Comparison of ENCODE assay signal across 8 cellular contexts in genomic region chr2:28390241-28390856, GRCh38. TPM values are rescaled to one million over a fixed set of nuclear protein-coding genes. Genes with fewer than 3 reads are reported as not detected.
DNase-seq lines count a peak whose midpoint lies in the region; ATAC-seq and TF ChIP-seq lines count a peak whose summit lies in the region.

No MANE protein-coding gene starts in this region.

- H3K4me2 ChIP-seq in SK-N-SH, result peak overlapping the region; percentile 89

- no peaks in the 10 kb centered on the region for H3K27me3 ChIP-seq in SK-N-SH (ENCODE audit: insufficient read depth)
- no peaks in the 10 kb centered on the region for H3K27me3 ChIP-seq in ovary
- H3K27me3 ChIP-seq in thymus (ENCODE audit: control insufficient read depth, insufficient read depth), result peaks cover 39% of the 10 kb centered on the region

- H3K36me3 Mint-ChIP-seq in IgD-negative memory B cell, result peaks cover 1% of the 10 kb centered on the region
- H3K36me3 Mint-ChIP-seq in activated naive CD8-positive, alpha-beta T cell treated with anti-CD3 and anti-CD28 coated beads for 36 hours, result peaks cover 2% of the 10 kb centered on the region

- TF ChIP-seq RAD21 in SK-N-SH (IDR thresholded peaks at IDR 0.05; ENCODE audit: low read length), result peak; percentile 2

- peak overlapping the region in 2 of 3 donors; percentile 73 to 98 for H3K27ac Mint-ChIP-seq in IgD-negative memory B cell
- H3K27ac Mint-ChIP-seq in activated naive CD8-positive, alpha-beta T cell treated with anti-CD3 and anti-CD28 coated beads for 36 hours, result peak overlapping the region; percentile 93

- TF ChIP-seq CTCF in GM10266 (IDR thresholded peaks at IDR 0.05; ENCODE audit: control insufficient read depth, insufficient read depth, low read depth, missing control alignments), result no peak
- no peak for TF ChIP-seq CTCF in SK-N-SH (IDR thresholded peaks at IDR 0.05)
- peak in 2 of 3 donors; percentile 50 to 56 for TF ChIP-seq CTCF in ovary (IDR thresholded peaks at IDR 0.05)

- intact Hi-C loops in Right ventricle myocardium inferior (cut with DNase I) (loop anchor here (2.0 to 10.0 kb wide), 5 partner anchors 118 to 673 kb away; no protein-coding TSS in a partner anchor), ovary (cut with DNase I) (loop anchor here (2.0 to 10.0 kb wide), 9 partner anchors 48 to 683 kb away; partner anchors contain the start of genes MRPL33 (in 2 of the 4), BABAM2 (in 1 of the 4) and RBKS (in 1 of the 4))

- H3K79me2 ChIP-seq in SK-N-SH (ENCODE audit: insufficient read depth), result peaks cover 25% of the 10 kb centered on the region

- H3K9me3 Mint-ChIP-seq in IgD-negative memory B cell, result peaks cover 0 to 2% (median 0%) of the 10 kb centered on the region in 3 donors
- H3K9me3 Mint-ChIP-seq in activated naive CD8-positive, alpha-beta T cell treated with anti-CD3 and anti-CD28 coated beads for 36 hours, result no peaks in the 10 kb centered on the region

- H3K27me3 Mint-ChIP-seq in IgD-negative memory B cell, result peaks cover 7% of the 10 kb centered on the region
- H3K27me3 Mint-ChIP-seq in activated naive CD8-positive, alpha-beta T cell treated with anti-CD3 and anti-CD28 coated beads for 36 hours, result peaks cover 4% of the 10 kb centered on the region

- peak; percentile 84 for DNase-seq in GM10266 (ENCODE audit: extremely low spot score)
- DNase-seq in SK-N-SH, result peak; percentile 91
- peak; percentile 94 for DNase-seq in activated naive CD8-positive, alpha-beta T cell treated with anti-CD3 and anti-CD28 coated beads for 36 hours
- DNase-seq in Right ventricle myocardium inferior (ENCODE audit: missing footprints), result peak; percentile 95
- peak; percentile 95 to 97 (median 95) for DNase-seq in ovary

- no peaks in the 10 kb centered on the region for H3K9me3 ChIP-seq in SK-N-SH
- no peaks in the 10 kb centered on the region for H3K9me3 ChIP-seq in ovary
- H3K9me3 ChIP-seq in thymus (ENCODE audit: control insufficient read depth), result no peaks in the 10 kb centered on the region

- TF ChIP-seq EP300 in SK-N-SH (IDR thresholded peaks at IDR 0.05; ENCODE audit: borderline replicate concordance in 1 of 2, low read depth in 1 of 2, low read length in 1 of 2) (peak in 1 of 2 experiments; percentile 3; a peak in 1 of 4 replicates), ovary (IDR thresholded peaks at IDR 0.05) (no peak)

- peaks cover 21 to 22% of the 10 kb centered on the region in 2 experiments; a peak in 3 of 4 replicates for H3K4me1 ChIP-seq in SK-N-SH (ENCODE audit: control insufficient read depth in 1 of 2, insufficient read depth in 2 of 2, low read depth in 1 of 2, low read length in 1 of 2)
- no peaks in the 10 kb centered on the region for H3K4me1 ChIP-seq in ovary (ENCODE audit: insufficient read depth)
- H3K4me1 ChIP-seq in thymus (ENCODE audit: control insufficient read depth, insufficient read depth, low read length), result peaks cover 19% of the 10 kb centered on the region

- peak overlapping the region; percentile 98 for H3K9ac ChIP-seq in SK-N-SH

- H3K4me3 ChIP-seq in SK-N-SH (ENCODE audit: low read depth in 2 of 2, low read length in 1 of 2) (peak overlapping the region; percentile 83 to 84), ovary (peak overlapping the region; percentile 85), thymus (ENCODE audit: low read length) (peak overlapping the region; percentile 67)

- peak overlapping the region; percentile 86 for H2AFZ ChIP-seq in SK-N-SH (ENCODE audit: low read depth)

- no peaks in the 10 kb centered on the region for H3K9me2 ChIP-seq in SK-N-SH

- H3K27ac ChIP-seq in SK-N-SH (ENCODE audit: low read depth in 2 of 2, low read length in 1 of 2) (peak overlapping the region; percentile 92 to 97), ovary (peak overlapping the region; percentile 98 to 99), thymus (ENCODE audit: low read depth) (peak overlapping the region; percentile 89)

- CTCF ChIA-PET in SK-N-SH (lab: Yijun Ruan, JAX), result interaction anchor here (0.6 to 5.5 kb wide), 14 partner anchors 11 to 686 kb away, joined by 3 to 33 read pairs (median 3); partner anchors contain the start of genes BABAM2 and RBKS

- H3K4me3 Mint-ChIP-seq in IgD-negative memory B cell, result peak overlapping the region; percentile 84 to 96 (median 95)
- H3K4me3 Mint-ChIP-seq in activated naive CD8-positive, alpha-beta T cell treated with anti-CD3 and anti-CD28 coated beads for 36 hours, result peak overlapping the region; percentile 82

- peaks cover 26% of the 10 kb centered on the region for H3F3A ChIP-seq in SK-N-SH (replicated peaks; ENCODE audit: insufficient read depth)

- H3K36me3 ChIP-seq in SK-N-SH (replicated peaks in 1 of 2; ENCODE audit: control insufficient read depth in 1 of 2, insufficient read depth in 2 of 2, low read length in 1 of 2) (no peaks in the 10 kb centered on the region), ovary (no peaks in the 10 kb centered on the region), thymus (ENCODE audit: control insufficient read depth, insufficient read depth) (no peaks in the 10 kb centered on the region)

- H3K4me1 Mint-ChIP-seq in IgD-negative memory B cell, result peaks cover 8 to 10% (median 9%) of the 10 kb centered on the region in 3 donors
- peaks cover 30% of the 10 kb centered on the region for H3K4me1 Mint-ChIP-seq in activated naive CD8-positive, alpha-beta T cell treated with anti-CD3 and anti-CD28 coated beads for 36 hours

- peak; percentile 20 for ATAC-seq in Right ventricle myocardium inferior
- no peak for ATAC-seq in GM19467 (IDR thresholded peaks at IDR 0.05; ENCODE audit: unreplicated experiment)

- 0% methylated on average over 31 of the region's 53 CpGs for WGBS in SK-N-SH (ENCODE audit: low lambda C conversion rate)
- 0 to 1% (median 1%) methylated on average over 38 to 53 of the region's 53 CpGs for WGBS in ovary, 3 donors
- WGBS in thymus, result 1% methylated on average over 53 of the region's 53 CpGs

- POLR2A ChIA-PET in SK-N-SH (lab: Yijun Ruan, JAX), result interaction anchor here (0.6 to 5.0 kb wide), 19 partner anchors 15 to 686 kb away, joined by 3 to 79 read pairs (median 4); partner anchors contain the start of genes BABAM2, MRPL33 and RBKS

- no peaks in the 10 kb centered on the region for H4K20me1 ChIP-seq in SK-N-SH (ENCODE audit: insufficient read depth)

- peak; percentile 44 for TF ChIP-seq POLR2A in ovary (IDR thresholded peaks at IDR 0.05)

TF ChIP-seq in SK-N-SH, 30 proteins besides CTCF, POLR2A, EP300 and RAD21:
- peak; percentile 14; the same call in 1 of the 2 replicates for TF ChIP-seq PBX3 (IDR thresholded peaks at IDR 0.05)
- TF ChIP-seq TCF12 (IDR thresholded peaks at IDR 0.05), result peak; percentile 22; the same call in 1 of the 2 replicates
- TF ChIP-seq CHD2 (IDR thresholded peaks at IDR 0.05; ENCODE audit: low read length, partially characterized antibody), result peak; percentile 6
- peak; percentile 10; the same call in 1 of the 2 replicates for TF ChIP-seq YY1 (IDR thresholded peaks at IDR 0.05; ENCODE audit: low read depth)
- TF ChIP-seq IRF3 (IDR thresholded peaks at IDR 0.05; ENCODE audit: low read depth, low read length), result no peak
- TF ChIP-seq POLR2AphosphoS5 (IDR thresholded peaks at IDR 0.05; ENCODE audit: low read depth, low read length), result peak; percentile 38
- TF ChIP-seq TAF1 (IDR thresholded peaks at IDR 0.05; ENCODE audit: borderline replicate concordance, low read depth, low read length), result peak; percentile 31; the same call in 1 of the 2 replicates
- TF ChIP-seq ELF1 (IDR thresholded peaks at IDR 0.05), result no peak

RNA-seq across cellular contexts. Expression of gene FOSL2, which starts 2.3 kb away (rescaled TPM):
- polyA plus RNA-seq in IgD-negative memory B cell, result 0.50 TPM
- polyA plus RNA-seq in SK-N-SH (2012; rRNA removed), result 30.1 and 41.7 TPM in 2 replicates
- polyA plus RNA-seq in SK-N-SH (2012; cell fraction: cytosol; rRNA removed), result 20.1 and 23.0 TPM in 2 replicates
- polyA plus RNA-seq in SK-N-SH (2012; cell fraction: nucleus; rRNA removed), result 50.5 and 72.9 TPM in 2 replicates
- total RNA-seq in activated naive CD8-positive, alpha-beta T cell treated with anti-CD3 and anti-CD28 coated beads for 36 hours, result 10 to 100 TPM; 32.5 to 39.4 TPM
- total RNA-seq in Right ventricle myocardium inferior, result 48.5 TPM
- total RNA-seq in ovary, result 100 to 1,000 TPM; 117 to 322 (median 152) TPM
- polyA plus RNA-seq in ovary, result 10 to 100 TPM; 56.2 to 75.7 TPM
- 37.1 TPM for polyA plus RNA-seq in thymus

Comparison
In these comparisons a context has a peak if more than half of its experiments do, and no peak if none do; other contexts are left out.
1. CTCF ChIP-seq: peak in ovary (2 of 3); none in GM10266 (single experiment) and SK-N-SH (single experiment).
2. RNA of gene FOSL2, which starts 2.3 kb away (polyA plus RNA-seq): 56.2 to 75.7 TPM in ovary, 20.1 to 72.9 TPM in SK-N-SH and 37.1 TPM in thymus (single experiment); 0.50 TPM in IgD-negative memory B cell (single experiment); every median in the first group is over 10 times any median in the second.
3. Peak in every context shown above with its lines, with median percentiles within 50 percentile points of each other: DNase-seq, H3K27ac ChIP-seq and H3K4me3 ChIP-seq.